ENCODE assay signal across 2 cellular contexts in genomic region chr18:31101148-31102019, GRCh38.
TF ChIP-seq lines count a peak whose summit lies in the region.

No MANE protein-coding gene starts in this region.

TF ChIP-seq in SK-N-SH, 30 proteins besides CTCF, POLR2A, EP300 and RAD21 (continued from another document):
- no peak for TF ChIP-seq USF2 (IDR thresholded peaks at IDR 0.05; ENCODE audit: borderline replicate concordance, low read depth, low read length)
- no peak for TF ChIP-seq TEAD4 (IDR thresholded peaks at IDR 0.05; ENCODE audit: borderline replicate concordance, insufficient read depth)
- TF ChIP-seq CHD2 (IDR thresholded peaks at IDR 0.05; ENCODE audit: low read length, partially characterized antibody) = no peak
- TF ChIP-seq IRF3 (IDR thresholded peaks at IDR 0.05; ENCODE audit: low read depth, low read length) = no peak
- no peak for TF ChIP-seq TCF12 (IDR thresholded peaks at IDR 0.05)
- TF ChIP-seq, protein P1, sequence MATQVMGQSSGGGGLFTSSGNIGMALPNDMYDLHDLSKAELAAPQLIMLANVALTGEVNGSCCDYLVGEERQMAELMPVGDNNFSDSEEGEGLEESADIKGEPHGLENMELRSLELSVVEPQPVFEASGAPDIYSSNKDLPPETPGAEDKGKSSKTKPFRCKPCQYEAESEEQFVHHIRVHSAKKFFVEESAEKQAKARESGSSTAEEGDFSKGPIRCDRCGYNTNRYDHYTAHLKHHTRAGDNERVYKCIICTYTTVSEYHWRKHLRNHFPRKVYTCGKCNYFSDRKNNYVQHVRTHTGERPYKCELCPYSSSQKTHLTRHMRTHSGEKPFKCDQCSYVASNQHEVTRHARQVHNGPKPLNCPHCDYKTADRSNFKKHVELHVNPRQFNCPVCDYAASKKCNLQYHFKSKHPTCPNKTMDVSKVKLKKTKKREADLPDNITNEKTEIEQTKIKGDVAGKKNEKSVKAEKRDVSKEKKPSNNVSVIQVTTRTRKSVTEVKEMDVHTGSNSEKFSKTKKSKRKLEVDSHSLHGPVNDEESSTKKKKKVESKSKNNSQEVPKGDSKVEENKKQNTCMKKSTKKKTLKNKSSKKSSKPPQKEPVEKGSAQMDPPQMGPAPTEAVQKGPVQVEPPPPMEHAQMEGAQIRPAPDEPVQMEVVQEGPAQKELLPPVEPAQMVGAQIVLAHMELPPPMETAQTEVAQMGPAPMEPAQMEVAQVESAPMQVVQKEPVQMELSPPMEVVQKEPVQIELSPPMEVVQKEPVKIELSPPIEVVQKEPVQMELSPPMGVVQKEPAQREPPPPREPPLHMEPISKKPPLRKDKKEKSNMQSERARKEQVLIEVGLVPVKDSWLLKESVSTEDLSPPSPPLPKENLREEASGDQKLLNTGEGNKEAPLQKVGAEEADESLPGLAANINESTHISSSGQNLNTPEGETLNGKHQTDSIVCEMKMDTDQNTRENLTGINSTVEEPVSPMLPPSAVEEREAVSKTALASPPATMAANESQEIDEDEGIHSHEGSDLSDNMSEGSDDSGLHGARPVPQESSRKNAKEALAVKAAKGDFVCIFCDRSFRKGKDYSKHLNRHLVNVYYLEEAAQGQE (IDR thresholded peaks at IDR 0.05; ENCODE audit: low read depth, low read length) = no peak

TF ChIP-seq in SK-N-SH treated with all-trans-retinoic acid at 6 μM for 48 hours, 23 proteins besides CTCF, POLR2A, EP300 and RAD21 (continued from another document):
- TF ChIP-seq, protein P2, sequence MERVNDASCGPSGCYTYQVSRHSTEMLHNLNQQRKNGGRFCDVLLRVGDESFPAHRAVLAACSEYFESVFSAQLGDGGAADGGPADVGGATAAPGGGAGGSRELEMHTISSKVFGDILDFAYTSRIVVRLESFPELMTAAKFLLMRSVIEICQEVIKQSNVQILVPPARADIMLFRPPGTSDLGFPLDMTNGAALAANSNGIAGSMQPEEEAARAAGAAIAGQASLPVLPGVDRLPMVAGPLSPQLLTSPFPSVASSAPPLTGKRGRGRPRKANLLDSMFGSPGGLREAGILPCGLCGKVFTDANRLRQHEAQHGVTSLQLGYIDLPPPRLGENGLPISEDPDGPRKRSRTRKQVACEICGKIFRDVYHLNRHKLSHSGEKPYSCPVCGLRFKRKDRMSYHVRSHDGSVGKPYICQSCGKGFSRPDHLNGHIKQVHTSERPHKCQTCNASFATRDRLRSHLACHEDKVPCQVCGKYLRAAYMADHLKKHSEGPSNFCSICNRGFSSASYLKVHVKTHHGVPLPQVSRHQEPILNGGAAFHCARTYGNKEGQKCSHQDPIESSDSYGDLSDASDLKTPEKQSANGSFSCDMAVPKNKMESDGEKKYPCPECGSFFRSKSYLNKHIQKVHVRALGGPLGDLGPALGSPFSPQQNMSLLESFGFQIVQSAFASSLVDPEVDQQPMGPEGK (CRISPR knock-in tag; IDR thresholded peaks at IDR 0.05; ENCODE audit: borderline replicate concordance) = no peak
- TF ChIP-seq SNAI2 (CRISPR knock-in tag; IDR thresholded peaks at IDR 0.05) = no peak
- no peak for TF ChIP-seq GLIS3 (CRISPR knock-in tag; IDR thresholded peaks at IDR 0.05)
- TF ChIP-seq, protein P3, sequence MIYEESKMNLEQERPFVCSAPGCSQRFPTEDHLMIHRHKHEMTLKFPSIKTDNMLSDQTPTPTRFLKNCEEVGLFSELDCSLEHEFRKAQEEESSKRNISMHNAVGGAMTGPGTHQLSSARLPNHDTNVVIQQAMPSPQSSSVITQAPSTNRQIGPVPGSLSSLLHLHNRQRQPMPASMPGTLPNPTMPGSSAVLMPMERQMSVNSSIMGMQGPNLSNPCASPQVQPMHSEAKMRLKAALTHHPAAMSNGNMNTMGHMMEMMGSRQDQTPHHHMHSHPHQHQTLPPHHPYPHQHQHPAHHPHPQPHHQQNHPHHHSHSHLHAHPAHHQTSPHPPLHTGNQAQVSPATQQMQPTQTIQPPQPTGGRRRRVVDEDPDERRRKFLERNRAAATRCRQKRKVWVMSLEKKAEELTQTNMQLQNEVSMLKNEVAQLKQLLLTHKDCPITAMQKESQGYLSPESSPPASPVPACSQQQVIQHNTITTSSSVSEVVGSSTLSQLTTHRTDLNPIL (CRISPR knock-in tag; IDR thresholded peaks at IDR 0.05; ENCODE audit: low read depth) = no peak
- TF ChIP-seq TOX (CRISPR knock-in tag; IDR thresholded peaks at IDR 0.05; ENCODE audit: borderline replicate concordance) = no peak
- TF ChIP-seq CSRNP3 (CRISPR knock-in tag; IDR thresholded peaks at IDR 0.05) = no peak
